Comparison of ENCODE assay signal across 8 cellular contexts in the genomic region with DNA sequence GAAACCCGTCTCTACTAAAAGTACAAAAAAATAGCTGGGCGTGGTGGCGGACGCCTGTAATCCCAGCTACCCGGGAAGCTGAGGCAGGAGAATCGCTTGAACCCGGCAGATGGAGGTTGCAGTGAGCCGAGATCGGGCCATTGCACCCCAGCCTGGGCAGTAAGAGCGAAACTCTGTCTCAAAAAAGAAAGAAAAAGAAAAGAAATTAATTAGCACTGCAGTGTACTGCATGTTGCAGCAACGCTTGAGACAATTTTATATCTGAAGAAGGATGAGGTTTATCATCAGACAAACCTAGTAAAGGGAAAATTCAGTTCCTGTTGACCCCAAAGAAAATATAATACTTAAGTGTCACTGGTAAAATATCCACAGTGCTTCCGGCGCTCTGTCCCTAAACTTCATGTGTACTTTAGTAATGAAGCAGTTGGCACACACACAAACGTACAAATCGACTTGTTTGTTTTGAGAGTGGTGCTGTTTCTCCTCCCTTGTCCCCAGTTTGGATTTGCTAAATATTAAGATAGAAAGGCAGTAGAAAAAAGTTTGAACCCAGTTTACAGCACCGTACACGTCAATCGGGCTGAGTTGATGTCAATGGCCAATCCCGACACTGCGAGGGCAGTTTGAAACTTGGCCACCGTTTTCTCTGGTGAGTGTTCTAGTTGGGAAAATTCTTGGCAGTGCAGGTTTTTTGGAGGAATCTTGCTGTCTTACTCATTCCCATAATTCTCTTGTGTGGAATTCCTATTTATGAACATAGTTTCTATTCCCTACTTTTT.
A peak's percentile ranks its signal among the peaks of the same experiment; 100 is the strongest.
DNase-seq lines count a peak whose midpoint lies in the region; ATAC-seq, FAIRE-seq and TF ChIP-seq lines count a peak whose summit lies in the region.

No MANE protein-coding gene starts in this region.

- peak overlapping the region in 1 of 3 donors; percentile 88 for H3K27ac Mint-ChIP-seq in CD4-positive, CD25-positive, alpha-beta regulatory T cell

- no peak for TF ChIP-seq CTCF in GM10248 (IDR thresholded peaks at IDR 0.05; ENCODE audit: control extremely low read depth, extremely low read depth, low read depth, missing control alignments)

- no peaks in the 10 kb centered on the region for H3K27me3 Mint-ChIP-seq in CD4-positive, CD25-positive, alpha-beta regulatory T cell

- FAIRE-seq in H54 (lab: Jason Lieb, UNC), result peak; percentile 89

- DNase-seq in CD4-positive, CD25-positive, alpha-beta regulatory T cell, result peak in 2 of 3 donors; percentile 37 to 73
- DNase-seq in H54 (ENCODE audit: insufficient read length, low spot score), result peak; percentile 33
- DNase-seq in myocyte (ENCODE audit: low read depth), result peak; percentile 42
- no peak for DNase-seq in activated gamma-delta T cell (lab: John Stamatoyannopoulos, UW)
- no peak for DNase-seq in GM10248 (ENCODE audit: extremely low spot score)

- H3K27ac ChIP-seq in CD4-positive, CD25-positive, alpha-beta regulatory T cell (ENCODE audit: insufficient read depth, low read length, poor library complexity, severe bottlenecking), result peak overlapping the region; percentile 98

- CTCF ChIA-PET in GM10248 (lab: Yijun Ruan, JAX), result interaction anchor here (0.9 to 6.6 kb wide), 4 partner anchors 25 to 429 kb away, joined by 3 to 79 read pairs (median 38); a partner anchor contains a TSS

- H3K9ac ChIP-seq in endocrine pancreas (ENCODE audit: control insufficient read depth, insufficient read depth, low read length), result no peak overlapping the region

- H3K9me3 Mint-ChIP-seq in CD4-positive, CD25-positive, alpha-beta regulatory T cell, result no peaks in the 10 kb centered on the region

- no peaks in the 10 kb centered on the region for H3K9me3 ChIP-seq in CD4-positive, CD25-positive, alpha-beta regulatory T cell (ENCODE audit: control insufficient read depth in 2 of 2, low read length in 2 of 2)
- no peaks in the 10 kb centered on the region for H3K9me3 ChIP-seq in endocrine pancreas (ENCODE audit: control insufficient read depth, low read length)

- no peak for ATAC-seq in CD4-positive, CD25-positive, alpha-beta regulatory T cell (ENCODE audit: low read depth in 2 of 2)
- no peak for ATAC-seq in HG02763 (IDR thresholded peaks at IDR 0.05; ENCODE audit: unreplicated experiment)

- no peak for TF ChIP-seq POLR2A in H54 (IDR thresholded peaks at IDR 0.05; ENCODE audit: low read depth, low read length)

- H3K4me3 ChIP-seq in CD4-positive, CD25-positive, alpha-beta regulatory T cell (ENCODE audit: low read depth, low read length), result peak overlapping the region; percentile 98
- H3K4me3 ChIP-seq in endocrine pancreas (ENCODE audit: control insufficient read depth, insufficient read depth, low read length), result peak overlapping the region; percentile 56

- POLR2A ChIA-PET in GM10248 (lab: Yijun Ruan, JAX), result interaction anchor here (1.5 to 10.3 kb wide), 7 partner anchors 25 to 692 kb away, joined by 8 to 168 read pairs (median 46); a partner anchor contains a TSS

- H3K36me3 ChIP-seq in CD4-positive, CD25-positive, alpha-beta regulatory T cell (ENCODE audit: control insufficient read depth, insufficient read depth, low read length), result no peaks in the 10 kb centered on the region
- H3K36me3 ChIP-seq in endocrine pancreas (ENCODE audit: control insufficient read depth, insufficient read depth, low read length), result no peaks in the 10 kb centered on the region

- no peak overlapping the region for H3K4me3 Mint-ChIP-seq in CD4-positive, CD25-positive, alpha-beta regulatory T cell

- H3K36me3 Mint-ChIP-seq in CD4-positive, CD25-positive, alpha-beta regulatory T cell, result peaks cover 3% of the 10 kb centered on the region

- H3K4me1 Mint-ChIP-seq in CD4-positive, CD25-positive, alpha-beta regulatory T cell, result peaks cover 5 to 17% (median 14%) of the 10 kb centered on the region in 4 donors

- H3K27me3 ChIP-seq in CD4-positive, CD25-positive, alpha-beta regulatory T cell (ENCODE audit: control insufficient read depth, insufficient read depth, low read length), result no peaks in the 10 kb centered on the region
- no peaks in the 10 kb centered on the region for H3K27me3 ChIP-seq in endocrine pancreas (ENCODE audit: control insufficient read depth, insufficient read depth, low read length)

- H3K4me1 ChIP-seq in CD4-positive, CD25-positive, alpha-beta regulatory T cell (ENCODE audit: control insufficient read depth, insufficient read depth, low read length, poor library complexity, severe bottlenecking), result peaks cover 40% of the 10 kb centered on the region
- no peaks in the 10 kb centered on the region for H3K4me1 ChIP-seq in endocrine pancreas (ENCODE audit: control insufficient read depth, insufficient read depth, low read length)

TF ChIP-seq in PFSK-1, 5 proteins besides CTCF, POLR2A, EP300 and RAD21:
- peak; percentile 40; the same call in 1 of the 2 replicates for TF ChIP-seq POLR2AphosphoS5 (IDR thresholded peaks at IDR 0.05; ENCODE audit: low read depth, low read length)
- TF ChIP-seq SIN3A (IDR thresholded peaks at IDR 0.05; ENCODE audit: borderline replicate concordance, insufficient read depth, low read length), result no peak

Comparison
In these comparisons a context has a peak if more than half of its experiments do, and no peak if none do; other contexts are left out.
1. DNase-seq: peak in CD4-positive, CD25-positive, alpha-beta regulatory T cell (2 of 3), H54 (single experiment) and myocyte (single experiment); none in activated gamma-delta T cell (single experiment) and GM10248 (single experiment).